22 cellular contexts compared by ENCODE assay signal in the genomic region with DNA sequence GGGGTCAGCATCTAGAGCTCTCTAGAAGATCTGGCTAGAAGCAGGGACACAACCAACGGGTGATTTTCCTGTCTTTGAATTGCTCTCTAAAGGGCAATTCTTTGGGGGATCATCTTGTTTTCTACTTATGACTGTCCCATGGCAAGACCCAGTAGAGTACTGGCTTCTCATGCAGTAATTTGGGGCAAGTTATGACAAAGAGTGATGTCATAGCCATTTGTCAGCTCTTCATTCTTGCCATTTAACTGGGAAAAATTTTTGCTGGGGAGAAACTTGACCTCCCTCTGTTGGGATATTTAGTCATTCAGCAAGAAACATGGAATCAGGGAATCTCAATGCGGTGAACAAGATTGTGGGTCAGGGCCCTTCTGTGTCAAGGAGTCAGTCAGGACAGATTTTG.
A peak's percentile ranks its signal among the peaks of the same experiment; 100 is the strongest.
DNase-seq lines count a peak whose midpoint lies in the region; TF ChIP-seq lines count a peak whose summit lies in the region.
"Had no signal": no experiment of that assay in that cellular context is flagged by ENCODE, and none has a peak within 500 bp of the region (broad histone marks: within the 10 kb centered on the region; RNA-seq: fewer than 3 reads in every experiment).

No MANE protein-coding gene starts in this region.

- peaks cover 33% of the 10 kb centered on the region for H3K4me1 ChIP-seq in PC-9 (replicated peaks; ENCODE audit: insufficient read depth)
- no peaks in the 10 kb centered on the region for H3K4me1 ChIP-seq in prostate gland (replicated peaks)
- peaks cover 25% of the 10 kb centered on the region for H3K4me1 ChIP-seq in CD4-positive, alpha-beta memory T cell (ENCODE audit: insufficient read depth, low read length)

- POLR2A ChIA-PET in activated CD4-positive, alpha-beta memory T cell treated with anti-CD3 and anti-CD28 coated beads for 36 hours (lab: Charles Lee), result interaction anchor here (1.7 kb wide), 1 partner anchor 198 kb away, joined by 3 read pairs; no protein-coding TSS in a partner anchor
- POLR2A ChIA-PET in activated CD4-positive, alpha-beta memory T cell treated with anti-CD3 and anti-CD28 coated beads, Interleukin-2, amount 10 ng/mL, durations not matched to agents 7 days and 5 days (lab: Charles Lee), result no interaction called here
- POLR2A ChIA-PET in PC-9 (lab: Charles Lee; ENCODE audit: unreplicated experiment), result interaction anchor here (0.6 kb wide), 1 partner anchor 19 kb away, joined by 6 read pairs; no protein-coding TSS in a partner anchor
- POLR2A ChIA-PET in CD4-positive, alpha-beta memory T cell (lab: Charles Lee; ENCODE audit: partially characterized antibody), result interaction anchor here (0.7 kb wide), 1 partner anchor 9 kb away, joined by 3 read pairs; no protein-coding TSS in a partner anchor

- H3K27me3 Mint-ChIP-seq in activated CD4-positive, alpha-beta memory T cell treated with anti-CD3 and anti-CD28 coated beads for 36 hours, result peaks cover 2% of the 10 kb centered on the region
- H3K27me3 Mint-ChIP-seq in activated CD4-positive, alpha-beta memory T cell treated with anti-CD3 and anti-CD28 coated beads, Interleukin-2, amount 10 ng/mL, durations not matched to agents 7 days and 5 days, result no peaks in the 10 kb centered on the region
- H3K27me3 Mint-ChIP-seq in dendritic cell treated with granulocyte-macrophage colony-stimulating factor and Interleukin-4, amounts not matched to agents 40 ng/mL and 50 ng/mL, for 4 days, result no peaks in the 10 kb centered on the region
- H3K27me3 Mint-ChIP-seq in CD4-positive, alpha-beta memory T cell, result peaks cover 0 to 2% of the 10 kb centered on the region in 2 donors
- H3K27me3 Mint-ChIP-seq: CD8-positive, alpha-beta memory T cell had no signal

- DNase-seq in activated CD4-positive, alpha-beta memory T cell treated with anti-CD3 and anti-CD28 coated beads for 36 hours, result no peak
- DNase-seq in activated CD4-positive, alpha-beta memory T cell treated with anti-CD3 and anti-CD28 coated beads, Interleukin-2, amount 10 ng/mL, durations not matched to agents 7 days and 5 days, result no peak
- DNase-seq in PC-9 (no peak), prostate gland (ENCODE audit: low spot score) (no peak), SHP77 treated with DMSO at 0.1 percent for 48 hours (lab: John Stamatoyannopoulos, UW) (no peak), NCI-H524 (lab: John Stamatoyannopoulos, UW) (no peak)
- DNase-seq in CD4-positive, alpha-beta memory T cell, result no peak
- DNase-seq: Calu3; CD8-positive, alpha-beta memory T cell; DMS153; KG1; NCI-H1105 treated with DMSO at 0.1 percent for 48 hours; NCI-H2029 treated with DMSO at 0.1 percent for 48 hours; NCI-H345; NCI-H524 treated with DMSO at 0.1 percent for 48 hours; NCI-H82; RPMI8226; SHP77 had no signal

- CTCF ChIA-PET in activated CD4-positive, alpha-beta memory T cell treated with anti-CD3 and anti-CD28 coated beads for 36 hours (lab: Charles Lee), result no interaction called here
- CTCF ChIA-PET in activated CD4-positive, alpha-beta memory T cell treated with anti-CD3 and anti-CD28 coated beads, Interleukin-2, amount 10 ng/mL, durations not matched to agents 7 days and 5 days (lab: Charles Lee), result interaction anchor here (1.1 kb wide), 1 partner anchor 33 kb away, joined by 4 read pairs; no protein-coding TSS in a partner anchor
- CTCF ChIA-PET in PC-9 (lab: Charles Lee), result no interaction called here
- CTCF ChIA-PET in CD4-positive, alpha-beta memory T cell (lab: Charles Lee; ENCODE audit: partially characterized antibody), result interaction anchor here (0.9 to 1.4 kb wide), 4 partner anchors 11 to 101 kb away, joined by 3 to 9 read pairs (median 3); no protein-coding TSS in a partner anchor

- H3K4me1 Mint-ChIP-seq in activated CD4-positive, alpha-beta memory T cell treated with anti-CD3 and anti-CD28 coated beads for 36 hours (ENCODE audit: low read depth), result peaks cover 50% of the 10 kb centered on the region
- peaks cover 34% of the 10 kb centered on the region for H3K4me1 Mint-ChIP-seq in activated CD4-positive, alpha-beta memory T cell treated with anti-CD3 and anti-CD28 coated beads, Interleukin-2, amount 10 ng/mL, durations not matched to agents 7 days and 5 days
- H3K4me1 Mint-ChIP-seq in dendritic cell treated with granulocyte-macrophage colony-stimulating factor and Interleukin-4, amounts not matched to agents 40 ng/mL and 50 ng/mL, for 4 days (ENCODE audit: low read depth), result peaks cover 60% of the 10 kb centered on the region
- H3K4me1 Mint-ChIP-seq in CD4-positive, alpha-beta memory T cell, result peaks cover 16 to 34% (median 23%) of the 10 kb centered on the region in 4 donors

- H3K9me2 ChIP-seq in PC-9 (ENCODE audit: insufficient read depth), result no peaks in the 10 kb centered on the region

- H3K27ac Mint-ChIP-seq in activated CD4-positive, alpha-beta memory T cell treated with anti-CD3 and anti-CD28 coated beads for 36 hours, result peak overlapping the region; percentile 38
- no peak overlapping the region for H3K27ac Mint-ChIP-seq in activated CD4-positive, alpha-beta memory T cell treated with anti-CD3 and anti-CD28 coated beads, Interleukin-2, amount 10 ng/mL, durations not matched to agents 7 days and 5 days
- H3K27ac Mint-ChIP-seq in dendritic cell treated with granulocyte-macrophage colony-stimulating factor and Interleukin-4, amounts not matched to agents 40 ng/mL and 50 ng/mL, for 4 days, result peak overlapping the region; percentile 89
- no peak overlapping the region for H3K27ac Mint-ChIP-seq in CD4-positive, alpha-beta memory T cell

- TF ChIP-seq CTCF in PC-9 (conservative IDR thresholded peaks at IDR 0.05) (no peak), prostate gland (IDR thresholded peaks at IDR 0.05) (no peak)

- H3K27ac ChIP-seq in PC-9, result peak overlapping the region; percentile 92
- H3K27ac ChIP-seq in prostate gland, result peak overlapping the region; percentile 21 to 80
- no peak overlapping the region for H3K27ac ChIP-seq in CD4-positive, alpha-beta memory T cell (ENCODE audit: low read depth, low read length)
- H3K27ac ChIP-seq: 22Rv1; BLaER1 treated with 17β-estradiol and CSF1 and Interleukin-3, amounts not matched to agents 10 nM and 100 nM; SK-N-MC had no signal

- H2AFZ ChIP-seq in PC-9, result no peak overlapping the region

- H3K4me2 ChIP-seq in PC-9, result peak overlapping the region; percentile 55; the same call in 1 of the 2 replicates
- H3K4me2 ChIP-seq: BLaER1 treated with 17β-estradiol and CSF1 and Interleukin-3, amounts not matched to agents 10 nM and 100 nM had no signal

- H3K4me3 Mint-ChIP-seq in activated CD4-positive, alpha-beta memory T cell treated with anti-CD3 and anti-CD28 coated beads for 36 hours, result no peak overlapping the region
- no peak overlapping the region for H3K4me3 Mint-ChIP-seq in activated CD4-positive, alpha-beta memory T cell treated with anti-CD3 and anti-CD28 coated beads, Interleukin-2, amount 10 ng/mL, durations not matched to agents 7 days and 5 days
- no peak overlapping the region for H3K4me3 Mint-ChIP-seq in dendritic cell treated with granulocyte-macrophage colony-stimulating factor and Interleukin-4, amounts not matched to agents 40 ng/mL and 50 ng/mL, for 4 days
- H3K4me3 Mint-ChIP-seq in CD4-positive, alpha-beta memory T cell, result no peak overlapping the region
- H3K4me3 Mint-ChIP-seq: CD8-positive, alpha-beta memory T cell had no signal

- TF ChIP-seq POLR2A in prostate gland (IDR thresholded peaks at IDR 0.05), result no peak

- H3K9me3 ChIP-seq in PC-9 (ENCODE audit: insufficient read depth, low read depth) (no peaks in the 10 kb centered on the region; the same call in 1 of the 2 replicates), prostate gland (no peaks in the 10 kb centered on the region)
- no peaks in the 10 kb centered on the region for H3K9me3 ChIP-seq in CD4-positive, alpha-beta memory T cell (ENCODE audit: control insufficient read depth in 1 of 2, low read length in 2 of 2)

- no peaks in the 10 kb centered on the region for H3K27me3 ChIP-seq in PC-9 (ENCODE audit: insufficient read depth, low read depth)
- H3K27me3 ChIP-seq in prostate gland (replicated peaks; ENCODE audit: insufficient read depth), result no peaks in the 10 kb centered on the region
- H3K27me3 ChIP-seq in CD4-positive, alpha-beta memory T cell (ENCODE audit: insufficient read depth, low read length), result no peaks in the 10 kb centered on the region
- H3K27me3 ChIP-seq: BLaER1 treated with 17β-estradiol and CSF1 and Interleukin-3, amounts not matched to agents 10 nM and 100 nM had no signal

- H3K9me3 Mint-ChIP-seq in activated CD4-positive, alpha-beta memory T cell treated with anti-CD3 and anti-CD28 coated beads for 36 hours, result peaks cover 2% of the 10 kb centered on the region
- peaks cover 7% of the 10 kb centered on the region for H3K9me3 Mint-ChIP-seq in activated CD4-positive, alpha-beta memory T cell treated with anti-CD3 and anti-CD28 coated beads, Interleukin-2, amount 10 ng/mL, durations not matched to agents 7 days and 5 days
- peaks cover 9% of the 10 kb centered on the region for H3K9me3 Mint-ChIP-seq in dendritic cell treated with granulocyte-macrophage colony-stimulating factor and Interleukin-4, amounts not matched to agents 40 ng/mL and 50 ng/mL, for 4 days
- peaks cover 0 to 4% (median 0%) of the 10 kb centered on the region in 8 donors for H3K9me3 Mint-ChIP-seq in CD4-positive, alpha-beta memory T cell

- 89% methylated on average over 2 of the region's 2 CpGs for WGBS in prostate gland

- intact Hi-C loops in activated CD4-positive, alpha-beta memory T cell treated with anti-CD3 and anti-CD28 coated beads for 36 hours (cut with micrococcal nuclease), result no loop called here
- intact Hi-C loops in PC-9 (cut with micrococcal nuclease; ENCODE audit: unreplicated experiment), result loop anchor here (5.0 kb wide), 1 partner anchor 47 kb away; no protein-coding TSS in a partner anchor
- intact Hi-C loops in dendritic cell treated with granulocyte-macrophage colony-stimulating factor and Interleukin-4, amounts not matched to agents 40 ng/mL and 50 ng/mL, for 4 days (cut with micrococcal nuclease), result no loop called here
- intact Hi-C loops in prostate gland (cut with DNase I), result no loop called here
- intact Hi-C loops in CD4-positive, alpha-beta memory T cell (cut with micrococcal nuclease), result no loop called here

- no peaks in the 10 kb centered on the region for H4K20me1 ChIP-seq in PC-9 (ENCODE audit: insufficient read depth)
- H4K20me1 ChIP-seq: BLaER1 treated with 17β-estradiol and CSF1 and Interleukin-3, amounts not matched to agents 10 nM and 100 nM had no signal

- no TSS peak for BruUV-seq in PC-9 (replicated peaks; lab: Mats Ljungman, UMichigan)

- H3F3A ChIP-seq in PC-9 (ENCODE audit: insufficient read depth, low read depth), result peaks cover 27% of the 10 kb centered on the region

- H3K36me3 ChIP-seq in PC-9 (ENCODE audit: low read depth), result no peaks in the 10 kb centered on the region
- no peaks in the 10 kb centered on the region for H3K36me3 ChIP-seq in prostate gland
- no peaks in the 10 kb centered on the region for H3K36me3 ChIP-seq in CD4-positive, alpha-beta memory T cell (ENCODE audit: insufficient read depth, low read length)
- H3K36me3 ChIP-seq: BLaER1 treated with 17β-estradiol and CSF1 and Interleukin-3, amounts not matched to agents 10 nM and 100 nM had no signal

- no peaks in the 10 kb centered on the region for H3K36me3 Mint-ChIP-seq in activated CD4-positive, alpha-beta memory T cell treated with anti-CD3 and anti-CD28 coated beads for 36 hours
- peaks cover 7% of the 10 kb centered on the region for H3K36me3 Mint-ChIP-seq in activated CD4-positive, alpha-beta memory T cell treated with anti-CD3 and anti-CD28 coated beads, Interleukin-2, amount 10 ng/mL, durations not matched to agents 7 days and 5 days (ENCODE audit: low read depth)
- H3K36me3 Mint-ChIP-seq in dendritic cell treated with granulocyte-macrophage colony-stimulating factor and Interleukin-4, amounts not matched to agents 40 ng/mL and 50 ng/mL, for 4 days (ENCODE audit: low read depth), result no peaks in the 10 kb centered on the region
- H3K36me3 Mint-ChIP-seq in CD4-positive, alpha-beta memory T cell, result no peaks in the 10 kb centered on the region

- H3K4me3 ChIP-seq in PC-9 (no peak overlapping the region), prostate gland (no peak overlapping the region)
- H3K4me3 ChIP-seq in CD4-positive, alpha-beta memory T cell (ENCODE audit: low read length in 2 of 2), result no peak overlapping the region
- H3K4me3 ChIP-seq: BLaER1 treated with 17β-estradiol and CSF1 and Interleukin-3, amounts not matched to agents 10 nM and 100 nM; SK-N-MC had no signal

- H3K79me2 ChIP-seq in PC-9 (ENCODE audit: low read depth), result no peaks in the 10 kb centered on the region

Comparison
In these comparisons a context has a peak if more than half of its experiments do, and no peak if none do; other contexts are left out.
1. H3K27ac Mint-ChIP-seq: peak in activated CD4-positive, alpha-beta memory T cell treated with anti-CD3 and anti-CD28 coated beads for 36 hours (single experiment) and dendritic cell treated with granulocyte-macrophage colony-stimulating factor and Interleukin-4, amounts not matched to agents 40 ng/mL and 50 ng/mL, for 4 days (single experiment); none in activated CD4-positive, alpha-beta memory T cell treated with anti-CD3 and anti-CD28 coated beads, Interleukin-2, amount 10 ng/mL, durations not matched to agents 7 days and 5 days (single experiment) and CD4-positive, alpha-beta memory T cell (0 of 7).
2. CTCF ChIA-PET loops: an anchor here in activated CD4-positive, alpha-beta memory T cell treated with anti-CD3 and anti-CD28 coated beads, Interleukin-2, amount 10 ng/mL, durations not matched to agents 7 days and 5 days (1.1 kb wide) and CD4-positive, alpha-beta memory T cell (0.9 to 1.4 kb wide); none called in activated CD4-positive, alpha-beta memory T cell treated with anti-CD3 and anti-CD28 coated beads for 36 hours and PC-9.